In genomic region chr12:124852329-124852831, GRCh38 we compare ENCODE assay signal across 1 cellular context.
TF ChIP-seq lines count a peak whose summit lies in the region.

No MANE protein-coding gene starts in this region.

TF ChIP-seq in HepG2, 621 proteins besides CTCF, POLR2A, EP300 and RAD21 (continued from another document and continues in another):
- TF ChIP-seq PBX3 (CRISPR knock-in tag; IDR thresholded peaks at IDR 0.05; ENCODE audit: borderline replicate concordance), result no peak
- TF ChIP-seq ZBTB46 (CRISPR knock-in tag; IDR thresholded peaks at IDR 0.05; ENCODE audit: borderline replicate concordance), result no peak
- no peak for TF ChIP-seq DR1 (CRISPR knock-in tag; IDR thresholded peaks at IDR 0.05)
- peak; percentile 67; the same call in 1 of the 2 replicates for TF ChIP-seq NR0B2 (CRISPR knock-in tag; IDR thresholded peaks at IDR 0.05)
- TF ChIP-seq NR2C2 (CRISPR knock-in tag; IDR thresholded peaks at IDR 0.05; ENCODE audit: borderline replicate concordance), result peak; percentile 82
- peak; percentile 94 for TF ChIP-seq ESRRA (CRISPR knock-in tag; IDR thresholded peaks at IDR 0.05; ENCODE audit: low read depth)
- TF ChIP-seq RXRA (CRISPR knock-in tag; IDR thresholded peaks at IDR 0.05), result peak; percentile 97
- no peak for TF ChIP-seq MAFG (CRISPR knock-in tag; IDR thresholded peaks at IDR 0.05)
- no peak; the same call in 1 of the 2 replicates for TF ChIP-seq ARHGAP35 (CRISPR knock-in tag; IDR thresholded peaks at IDR 0.05; ENCODE audit: borderline replicate concordance)
- peak; percentile 58; the same call in 1 of the 2 replicates for TF ChIP-seq KLF11 (CRISPR knock-in tag; IDR thresholded peaks at IDR 0.05)
- TF ChIP-seq HNRNPL (IDR thresholded peaks at IDR 0.05; ENCODE audit: low read depth, low read length), result 0 out of 2 replicates have a peak, but pooled peaks have one; percentile 40
- peak; percentile 83 for TF ChIP-seq HINFP (CRISPR knock-in tag; IDR thresholded peaks at IDR 0.05; ENCODE audit: low read depth)
- TF ChIP-seq MAX (IDR thresholded peaks at IDR 0.05), result peak; percentile 70
- TF ChIP-seq ZKSCAN8 (CRISPR knock-in tag; IDR thresholded peaks at IDR 0.05; ENCODE audit: borderline replicate concordance), result peak; percentile 74; the same call in 1 of the 2 replicates
- peak; percentile 44; the same call in 1 of the 2 replicates for TF ChIP-seq SAFB2 (CRISPR knock-in tag; IDR thresholded peaks at IDR 0.05; ENCODE audit: borderline replicate concordance, low read depth)
- no peak for TF ChIP-seq ZBTB40 (IDR thresholded peaks at IDR 0.05)
- TF ChIP-seq ZBTB40 (CRISPR knock-in tag; IDR thresholded peaks at IDR 0.05), result peak; percentile 74
- TF ChIP-seq ZMYM3 (CRISPR knock-in tag; IDR thresholded peaks at IDR 0.05), result peak; percentile 90
- peak; percentile 76 for TF ChIP-seq KAT8 (CRISPR knock-in tag; IDR thresholded peaks at IDR 0.05)
- TF ChIP-seq GPN1 (CRISPR knock-in tag; IDR thresholded peaks at IDR 0.05; ENCODE audit: borderline replicate concordance), result no peak
- TF ChIP-seq KLF16 (CRISPR knock-in tag; IDR thresholded peaks at IDR 0.05), result peak in 1 of 2 experiments; percentile 92; a peak in 2 of 4 replicates
- TF ChIP-seq ZSCAN25 (CRISPR knock-in tag; IDR thresholded peaks at IDR 0.05), result peak; percentile 80; the same call in 1 of the 2 replicates
- no peak for TF ChIP-seq LCORL (IDR thresholded peaks at IDR 0.05)
- TF ChIP-seq LCORL (CRISPR knock-in tag; IDR thresholded peaks at IDR 0.05), result peak; percentile 88
- no peak for TF ChIP-seq MLLT10 (CRISPR knock-in tag; IDR thresholded peaks at IDR 0.05)
- peak; percentile 33; the same call in 1 of the 2 replicates for TF ChIP-seq ZFP41 (CRISPR knock-in tag; IDR thresholded peaks at IDR 0.05; ENCODE audit: borderline replicate concordance)
- TF ChIP-seq CCAR2 (optimal IDR thresholded peaks at IDR 0.05; ENCODE audit: low read depth, low read length), result peak; percentile 49
- no peak for TF ChIP-seq FOXA1 (IDR thresholded peaks at IDR 0.05)
- peak; percentile 43; the same call in 1 of the 2 replicates for TF ChIP-seq FOXA1 (CRISPR knock-in tag; IDR thresholded peaks at IDR 0.05)
- no peak for TF ChIP-seq PREB (CRISPR knock-in tag; IDR thresholded peaks at IDR 0.05)
- TF ChIP-seq ZNF761 (CRISPR knock-in tag; conservative IDR thresholded peaks at IDR 0.05), result 0 out of 2 replicates have a peak, but pooled peaks have one; percentile 59
- no peak for TF ChIP-seq CERS6 (CRISPR knock-in tag; IDR thresholded peaks at IDR 0.05)
- peak; percentile 77; the same call in 1 of the 2 replicates for TF ChIP-seq ZBTB25 (CRISPR knock-in tag; IDR thresholded peaks at IDR 0.05)
- TF ChIP-seq BHLHE40 (IDR thresholded peaks at IDR 0.05; ENCODE audit: low read length), result peak; percentile 53
- TF ChIP-seq PHF20 (CRISPR knock-in tag; IDR thresholded peaks at IDR 0.05), result no peak
- TF ChIP-seq TOPORS (CRISPR knock-in tag; IDR thresholded peaks at IDR 0.05), result no peak
- TF ChIP-seq NFKBIZ (CRISPR knock-in tag; IDR thresholded peaks at IDR 0.05), result peak; percentile 81; the same call in 1 of the 2 replicates
- peak; percentile 13 for TF ChIP-seq JARID2 (CRISPR knock-in tag; IDR thresholded peaks at IDR 0.05; ENCODE audit: insufficient replicate concordance)
- no peak for TF ChIP-seq BRF2 (CRISPR knock-in tag; IDR thresholded peaks at IDR 0.05)
